In genomic region chr3:10373686-10374261, GRCh38 we compare ENCODE assay signal across 1 cellular context.
TF ChIP-seq lines count a peak whose summit lies in the region.

No MANE protein-coding gene starts in this region.

TF ChIP-seq in IMR-90, 13 proteins besides CTCF, POLR2A, EP300 and RAD21 (continued from another document):
- TF ChIP-seq, protein P1, sequence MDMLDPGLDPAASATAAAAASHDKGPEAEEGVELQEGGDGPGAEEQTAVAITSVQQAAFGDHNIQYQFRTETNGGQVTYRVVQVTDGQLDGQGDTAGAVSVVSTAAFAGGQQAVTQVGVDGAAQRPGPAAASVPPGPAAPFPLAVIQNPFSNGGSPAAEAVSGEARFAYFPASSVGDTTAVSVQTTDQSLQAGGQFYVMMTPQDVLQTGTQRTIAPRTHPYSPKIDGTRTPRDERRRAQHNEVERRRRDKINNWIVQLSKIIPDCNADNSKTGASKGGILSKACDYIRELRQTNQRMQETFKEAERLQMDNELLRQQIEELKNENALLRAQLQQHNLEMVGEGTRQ (IDR thresholded peaks at IDR 0.05; ENCODE audit: low read depth, low read length), result peak; percentile 60; the same call in 1 of the 2 replicates
TF ChIP-seq in IMR-90: peak in this region for 1.
